Comparison of ENCODE assay signal across 9 cellular contexts in genomic region chr4:112509243-112510190, GRCh38. TPM values are rescaled to one million over a fixed set of nuclear protein-coding genes. Genes with fewer than 3 reads are reported as not detected.
DNase-seq lines count a peak whose midpoint lies in the region; ATAC-seq and TF ChIP-seq lines count a peak whose summit lies in the region.
"Had no signal": no experiment of that assay in that cellular context is flagged by ENCODE, and none has a peak within 500 bp of the region (broad histone marks: within the 10 kb centered on the region; RNA-seq: fewer than 3 reads in every experiment).

No MANE protein-coding gene starts in this region.

- no peaks in the 10 kb centered on the region for H3K36me3 ChIP-seq in stomach

- H3K9me3 ChIP-seq in stomach: peaks cover 0 to 6% (median 0%) of the 10 kb centered on the region in 4 donors

- intact Hi-C loops in stomach (cut with DNase I; ENCODE audit: low total_unique reads): no loop called here

- H3K4me3 ChIP-seq in stomach: peak overlapping the region; percentile 11 to 39 (median 24)

- ATAC-seq in activated CD8-positive, alpha-beta memory T cell treated with anti-CD3 and anti-CD28 coated beads, Interleukin-2, amount 10 ng/mL, durations not matched to agents 7 days and 5 days: no peak
- no peak for ATAC-seq in T-cell (replicated peaks in 1 of 4)
- no peak for ATAC-seq in left lobe of liver
- ATAC-seq in GM21390 (IDR thresholded peaks at IDR 0.05; ENCODE audit: unreplicated experiment): no peak

- peaks cover 17 to 100% (median 77%) of the 10 kb centered on the region in 3 donors for H3K27me3 ChIP-seq in stomach

- POLR2A ChIA-PET in T-cell (lab: Charles Lee): no interaction called here

- H3K27me3 Mint-ChIP-seq in activated CD8-positive, alpha-beta memory T cell treated with anti-CD3 and anti-CD28 coated beads, Interleukin-2, amount 10 ng/mL, durations not matched to agents 7 days and 5 days: peaks cover 89% of the 10 kb centered on the region
- peaks cover 75 to 87% of the 10 kb centered on the region in 2 donors for H3K27me3 Mint-ChIP-seq in T-cell

- CTCF ChIA-PET in activated CD8-positive, alpha-beta memory T cell treated with anti-CD3 and anti-CD28 coated beads, Interleukin-2, amount 10 ng/mL, durations not matched to agents 7 days and 5 days (lab: Charles Lee): interaction anchor here (1.9 to 7.8 kb wide), 2 partner anchors 13 to 182 kb away, joined by 5 to 74 read pairs; no protein-coding TSS in a partner anchor
- CTCF ChIA-PET in T-cell (lab: Charles Lee): interaction anchor here in 1 of 2 donors (1.3 kb wide), 1 partner anchor 13 kb away, joined by 3 read pairs; no protein-coding TSS in a partner anchor

- peaks cover 26 to 35% (median 31%) of the 10 kb centered on the region in 4 donors for H3K4me1 ChIP-seq in stomach

- peak overlapping the region; percentile 36 for H3K4me3 Mint-ChIP-seq in activated CD8-positive, alpha-beta memory T cell treated with anti-CD3 and anti-CD28 coated beads, Interleukin-2, amount 10 ng/mL, durations not matched to agents 7 days and 5 days
- H3K4me3 Mint-ChIP-seq in T-cell: peak overlapping the region; percentile 22 to 68 (median 26)

- H3K36me3 Mint-ChIP-seq in activated CD8-positive, alpha-beta memory T cell treated with anti-CD3 and anti-CD28 coated beads, Interleukin-2, amount 10 ng/mL, durations not matched to agents 7 days and 5 days: no peaks in the 10 kb centered on the region
- H3K36me3 Mint-ChIP-seq in T-cell: peaks cover 2% of the 10 kb centered on the region

- TF ChIP-seq EP300 in stomach (IDR thresholded peaks at IDR 0.05): no peak

- 4 to 8% (median 6%) methylated on average over 41 to 47 of the region's 47 CpGs for WGBS in stomach, 5 donors

- no peak overlapping the region for H3K27ac Mint-ChIP-seq in activated CD8-positive, alpha-beta memory T cell treated with anti-CD3 and anti-CD28 coated beads, Interleukin-2, amount 10 ng/mL, durations not matched to agents 7 days and 5 days
- H3K27ac Mint-ChIP-seq in T-cell: peak overlapping the region in 1 of 2 donors; percentile 23

- TF ChIP-seq CTCF in stomach (IDR thresholded peaks at IDR 0.05): no peak

- H3K4me1 Mint-ChIP-seq in activated CD8-positive, alpha-beta memory T cell treated with anti-CD3 and anti-CD28 coated beads, Interleukin-2, amount 10 ng/mL, durations not matched to agents 7 days and 5 days: peaks cover 27% of the 10 kb centered on the region
- H3K4me1 Mint-ChIP-seq in T-cell: peaks cover 34 to 44% (median 36%) of the 10 kb centered on the region in 3 donors

- TF ChIP-seq POLR2A in stomach (IDR thresholded peaks at IDR 0.05): no peak

- no peak for DNase-seq in activated CD8-positive, alpha-beta memory T cell treated with anti-CD3 and anti-CD28 coated beads, Interleukin-2, amount 10 ng/mL, durations not matched to agents 7 days and 5 days
- no peak for DNase-seq in activated CD8-positive, alpha-beta memory T cell treated with anti-CD3 and anti-CD28 coated beads, Interleukin-2, amount 50 U/mL, for 4 hours
- DNase-seq in T-cell (no peak), glomerular visceral epithelial cell (ENCODE audit: extremely low spot score) (peak; percentile 63), stomach (no peak), left lobe of liver (ENCODE audit: low spot score) (no peak), RPMI8226 (no peak)
- DNase-seq: DND-41 had no signal

- H3K27ac ChIP-seq in stomach: no peak overlapping the region

- no peaks in the 10 kb centered on the region for H3K9me3 Mint-ChIP-seq in activated CD8-positive, alpha-beta memory T cell treated with anti-CD3 and anti-CD28 coated beads, Interleukin-2, amount 10 ng/mL, durations not matched to agents 7 days and 5 days (ENCODE audit: low read depth)
- H3K9me3 Mint-ChIP-seq in T-cell: no peaks in the 10 kb centered on the region

RNA-seq across cellular contexts. Expression of gene NEUROG2, which starts 6.5 kb away (rescaled TPM):
- under 1 TPM in 1 of 2 experiments, not detected in 1; 0.12 TPM for total RNA-seq in activated CD8-positive, alpha-beta memory T cell treated with anti-CD3 and anti-CD28 coated beads, Interleukin-2, amount 10 ng/mL, durations not matched to agents 7 days and 5 days
- not detected for total RNA-seq in T-cell
- total RNA-seq in stomach: not detected
- not detected for polyA plus RNA-seq in stomach
- not detected for total RNA-seq in left lobe of liver
